Comparison of ENCODE assay signal across 12 cellular contexts in genomic region chr3:33834117-33834495, GRCh38. TPM values are rescaled to one million over a fixed set of nuclear protein-coding genes. Genes with fewer than 3 reads are reported as not detected.
DNase-seq lines count a peak whose midpoint lies in the region; ATAC-seq and TF ChIP-seq lines count a peak whose summit lies in the region.
"Had no signal": no experiment of that assay in that cellular context is flagged by ENCODE, and none has a peak within 500 bp of the region (broad histone marks: within the 10 kb centered on the region; RNA-seq: fewer than 3 reads in every experiment).

No MANE protein-coding gene starts in this region.

- H3K36me3 ChIP-seq in OCI-LY1 (ENCODE audit: insufficient read depth, low read length) (peaks cover 60% of the 10 kb centered on the region), Caco-2 (ENCODE audit: control insufficient read depth, insufficient read depth, low read length) (no peaks in the 10 kb centered on the region)

- no peak overlapping the region for H3K4me3 ChIP-seq in OCI-LY1 (ENCODE audit: low read depth, low read length, poor library complexity, severe bottlenecking)
- H3K4me3 ChIP-seq in Caco-2 (ENCODE audit: low read depth, low read length) = no peak overlapping the region
- H3K4me3 ChIP-seq: vagina had no signal

- no peak overlapping the region for H2AFZ ChIP-seq in OCI-LY1 (ENCODE audit: low read length)

- H3K79me2 ChIP-seq in OCI-LY1 (ENCODE audit: insufficient read depth, low read length) = no peaks in the 10 kb centered on the region

- no peaks in the 10 kb centered on the region for H3K9me3 Mint-ChIP-seq in activated naive CD8-positive, alpha-beta T cell treated with anti-CD3 and anti-CD28 coated beads, Interleukin-2, amount 10 ng/mL, durations not matched to agents 7 days and 5 days
- peaks cover 4% of the 10 kb centered on the region for H3K9me3 Mint-ChIP-seq in activated naive CD8-positive, alpha-beta T cell treated with anti-CD3 and anti-CD28 coated beads, Interleukin-2, amount 50 U/mL, for 24 hours
- H3K9me3 Mint-ChIP-seq in stimulated activated naive B cell treated with anti-CD40 and anti-IgM and Interleukin-4, amounts not matched to agents 10 μg/mL and 1 μg/mL and 100 μg/mL, for 72 hours = no peaks in the 10 kb centered on the region
- no peaks in the 10 kb centered on the region for H3K9me3 Mint-ChIP-seq in Caco-2 (ENCODE audit: unreplicated experiment)

- H3K9ac ChIP-seq in OCI-LY1 (ENCODE audit: low read length) = no peak overlapping the region

- H3K27me3 ChIP-seq in OCI-LY1 (ENCODE audit: insufficient read depth, low read length) (no peaks in the 10 kb centered on the region), Caco-2 (replicated peaks; ENCODE audit: control insufficient read depth, insufficient read depth, low read length) (no peaks in the 10 kb centered on the region)
- H3K27me3 ChIP-seq: vagina had no signal

- H3K9me2 ChIP-seq in OCI-LY1 (ENCODE audit: low read depth, low read length) = no peaks in the 10 kb centered on the region

- H3F3A ChIP-seq in OCI-LY1 (ENCODE audit: insufficient read depth, low read length) = no peaks in the 10 kb centered on the region

- H3K36me3 Mint-ChIP-seq in activated naive CD8-positive, alpha-beta T cell treated with anti-CD3 and anti-CD28 coated beads, Interleukin-2, amount 10 ng/mL, durations not matched to agents 7 days and 5 days = peaks cover 30% of the 10 kb centered on the region
- H3K36me3 Mint-ChIP-seq in activated naive CD8-positive, alpha-beta T cell treated with anti-CD3 and anti-CD28 coated beads, Interleukin-2, amount 50 U/mL, for 24 hours (ENCODE audit: low read depth) = peaks cover 57% of the 10 kb centered on the region
- H3K36me3 Mint-ChIP-seq in stimulated activated naive B cell treated with anti-CD40 and anti-IgM and Interleukin-4, amounts not matched to agents 10 μg/mL and 1 μg/mL and 100 μg/mL, for 72 hours = peaks cover 38 to 65% of the 10 kb centered on the region in 2 donors
- peaks cover 47% of the 10 kb centered on the region for H3K36me3 Mint-ChIP-seq in Caco-2 (ENCODE audit: insufficient read depth, unreplicated experiment)

- H3K4me2 ChIP-seq in OCI-LY1 (ENCODE audit: low read length) = no peak overlapping the region

- H4K20me1 ChIP-seq in OCI-LY1 (ENCODE audit: insufficient read depth, low read length) = no peaks in the 10 kb centered on the region

- H3K27ac Mint-ChIP-seq in activated naive CD8-positive, alpha-beta T cell treated with anti-CD3 and anti-CD28 coated beads, Interleukin-2, amount 10 ng/mL, durations not matched to agents 7 days and 5 days = peak overlapping the region; percentile 47
- H3K27ac Mint-ChIP-seq in activated naive CD8-positive, alpha-beta T cell treated with anti-CD3 and anti-CD28 coated beads, Interleukin-2, amount 50 U/mL, for 24 hours = no peak overlapping the region
- H3K27ac Mint-ChIP-seq in stimulated activated naive B cell treated with anti-CD40 and anti-IgM and Interleukin-4, amounts not matched to agents 10 μg/mL and 1 μg/mL and 100 μg/mL, for 72 hours = peak overlapping the region; percentile 90
- no peak overlapping the region for H3K27ac Mint-ChIP-seq in Caco-2 (ENCODE audit: unreplicated experiment)

- H3K27ac ChIP-seq in OCI-LY1 (ENCODE audit: low read depth, low read length, poor library complexity, severe bottlenecking) = peak overlapping the region; percentile 2
- H3K27ac ChIP-seq: vagina had no signal

- H3K9me3 ChIP-seq in OCI-LY1 (ENCODE audit: low read length) (no peaks in the 10 kb centered on the region), Caco-2 (no peaks in the 10 kb centered on the region)
- H3K9me3 ChIP-seq: vagina had no signal

- H3K27me3 Mint-ChIP-seq in activated naive CD8-positive, alpha-beta T cell treated with anti-CD3 and anti-CD28 coated beads, Interleukin-2, amount 10 ng/mL, durations not matched to agents 7 days and 5 days = no peaks in the 10 kb centered on the region
- H3K27me3 Mint-ChIP-seq in activated naive CD8-positive, alpha-beta T cell treated with anti-CD3 and anti-CD28 coated beads, Interleukin-2, amount 50 U/mL, for 24 hours = no peaks in the 10 kb centered on the region
- no peaks in the 10 kb centered on the region for H3K27me3 Mint-ChIP-seq in stimulated activated naive B cell treated with anti-CD40 and anti-IgM and Interleukin-4, amounts not matched to agents 10 μg/mL and 1 μg/mL and 100 μg/mL, for 72 hours
- no peaks in the 10 kb centered on the region for H3K27me3 Mint-ChIP-seq in Caco-2 (ENCODE audit: insufficient read depth, unreplicated experiment)

- H3K4me1 ChIP-seq in OCI-LY1 (ENCODE audit: insufficient read depth, low read length, severe bottlenecking) (peaks cover 13% of the 10 kb centered on the region), Caco-2 (no peaks in the 10 kb centered on the region)
- H3K4me1 ChIP-seq: vagina had no signal

- BruUV-seq in Caco-2 (replicated peaks; lab: Mats Ljungman, UMichigan) = no TSS peak

- DNase-seq in activated naive CD8-positive, alpha-beta T cell treated with anti-CD3 and anti-CD28 coated beads, Interleukin-2, amount 10 ng/mL, durations not matched to agents 7 days and 5 days = no peak
- DNase-seq in activated naive CD8-positive, alpha-beta T cell treated with anti-CD3 and anti-CD28 coated beads, Interleukin-2, amount 50 U/mL, for 24 hours = no peak
- DNase-seq in stimulated activated naive B cell treated with anti-CD40 and anti-IgM and Interleukin-4, amounts not matched to agents 10 μg/mL and 1 μg/mL and 100 μg/mL, for 72 hours = peak; percentile 6
- no peak for DNase-seq in NCI-H1436 (lab: John Stamatoyannopoulos, UW)
- no peak for DNase-seq in Caco-2
- no peak for DNase-seq in nucleus accumbens (lab: John Stamatoyannopoulos, UW)
- DNase-seq: activated CD4-positive, alpha-beta T cell treated with anti-CD3 and anti-CD28 coated beads, Interleukin-2, amount 50 U/mL, for 1 hour; DMS79 treated with DMSO at 0.1 percent for 48 hours; NCI-H2171 treated with DMSO at 0.1 percent for 48 hours had no signal

- ATAC-seq in activated naive CD8-positive, alpha-beta T cell treated with anti-CD3 and anti-CD28 coated beads, Interleukin-2, amount 10 ng/mL, durations not matched to agents 7 days and 5 days (ENCODE audit: low read depth) = no peak
- no peak for ATAC-seq in activated naive CD8-positive, alpha-beta T cell treated with anti-CD3 and anti-CD28 coated beads, Interleukin-2, amount 50 U/mL, for 24 hours
- ATAC-seq in GM21619 (IDR thresholded peaks at IDR 0.05; ENCODE audit: unreplicated experiment) = peak; percentile 45
- peak; percentile 61 to 66 for ATAC-seq in stimulated activated naive B cell treated with anti-CD40 and anti-IgM and Interleukin-4, amounts not matched to agents 10 μg/mL and 1 μg/mL and 100 μg/mL, for 72 hours (replicated peaks)

- CTCF ChIA-PET in Caco-2 (lab: Charles Lee) = no interaction called here

- TF ChIP-seq CTCF in OCI-LY1 (IDR thresholded peaks at IDR 0.05; ENCODE audit: low read length) (no peak), Caco-2 (IDR thresholded peaks at IDR 0.05; ENCODE audit: insufficient read depth in 1 of 2, low read depth in 1 of 2, low read length in 1 of 2, severe bottlenecking in 1 of 2, unreplicated experiment in 1 of 2) (no peak)

- H3K4me3 Mint-ChIP-seq in activated naive CD8-positive, alpha-beta T cell treated with anti-CD3 and anti-CD28 coated beads, Interleukin-2, amount 10 ng/mL, durations not matched to agents 7 days and 5 days = no peak overlapping the region
- H3K4me3 Mint-ChIP-seq in activated naive CD8-positive, alpha-beta T cell treated with anti-CD3 and anti-CD28 coated beads, Interleukin-2, amount 50 U/mL, for 24 hours = no peak overlapping the region
- peak overlapping the region in 1 of 2 donors; percentile 49 for H3K4me3 Mint-ChIP-seq in stimulated activated naive B cell treated with anti-CD40 and anti-IgM and Interleukin-4, amounts not matched to agents 10 μg/mL and 1 μg/mL and 100 μg/mL, for 72 hours
- H3K4me3 Mint-ChIP-seq in Caco-2 (ENCODE audit: unreplicated experiment) = no peak overlapping the region

- POLR2A ChIA-PET in activated naive CD8-positive, alpha-beta T cell treated with anti-CD3 and anti-CD28 coated beads, Interleukin-2, amount 10 ng/mL, durations not matched to agents 7 days and 5 days (lab: Charles Lee) = interaction anchor here (0.6 kb wide), 1 partner anchor 38 kb away, joined by 3 read pairs; no protein-coding TSS in a partner anchor
- POLR2A ChIA-PET in Caco-2 (lab: Charles Lee) = no interaction called here

- intact Hi-C loops in Caco-2 (cut with micrococcal nuclease; ENCODE audit: unreplicated experiment) = no loop called here

- peaks cover 9% of the 10 kb centered on the region for H3K4me1 Mint-ChIP-seq in activated naive CD8-positive, alpha-beta T cell treated with anti-CD3 and anti-CD28 coated beads, Interleukin-2, amount 10 ng/mL, durations not matched to agents 7 days and 5 days
- peaks cover 23% of the 10 kb centered on the region for H3K4me1 Mint-ChIP-seq in activated naive CD8-positive, alpha-beta T cell treated with anti-CD3 and anti-CD28 coated beads, Interleukin-2, amount 50 U/mL, for 24 hours
- H3K4me1 Mint-ChIP-seq in stimulated activated naive B cell treated with anti-CD40 and anti-IgM and Interleukin-4, amounts not matched to agents 10 μg/mL and 1 μg/mL and 100 μg/mL, for 72 hours = peaks cover 21 to 41% of the 10 kb centered on the region in 2 donors
- no peaks in the 10 kb centered on the region for H3K4me1 Mint-ChIP-seq in Caco-2 (ENCODE audit: low read depth, unreplicated experiment)

RNA-seq across cellular contexts. Expression of gene PDCD6IP, which starts 35.7 kb away (rescaled TPM):
- 100 to 1,000 TPM; 180 to 196 TPM for total RNA-seq in activated naive CD8-positive, alpha-beta T cell treated with anti-CD3 and anti-CD28 coated beads, Interleukin-2, amount 10 ng/mL, durations not matched to agents 7 days and 5 days
- total RNA-seq in Caco-2 (2022) = 183 and 185 TPM in 2 replicates

Comparison
In these comparisons a context has a peak if more than half of its experiments do, and no peak if none do; other contexts are left out.
1. H3K27ac Mint-ChIP-seq: peak in activated naive CD8-positive, alpha-beta T cell treated with anti-CD3 and anti-CD28 coated beads, Interleukin-2, amount 10 ng/mL, durations not matched to agents 7 days and 5 days (single experiment) and stimulated activated naive B cell treated with anti-CD40 and anti-IgM and Interleukin-4, amounts not matched to agents 10 μg/mL and 1 μg/mL and 100 μg/mL, for 72 hours (single experiment); none in activated naive CD8-positive, alpha-beta T cell treated with anti-CD3 and anti-CD28 coated beads, Interleukin-2, amount 50 U/mL, for 24 hours (single experiment) and Caco-2 (single experiment).
2. ATAC-seq: peak in GM21619 (single experiment) and stimulated activated naive B cell treated with anti-CD40 and anti-IgM and Interleukin-4, amounts not matched to agents 10 μg/mL and 1 μg/mL and 100 μg/mL, for 72 hours (2 of 2); none in activated naive CD8-positive, alpha-beta T cell treated with anti-CD3 and anti-CD28 coated beads, Interleukin-2, amount 10 ng/mL, durations not matched to agents 7 days and 5 days (single experiment) and activated naive CD8-positive, alpha-beta T cell treated with anti-CD3 and anti-CD28 coated beads, Interleukin-2, amount 50 U/mL, for 24 hours (single experiment).